ENCODE assay signal across 13 cellular contexts in the genomic region with DNA sequence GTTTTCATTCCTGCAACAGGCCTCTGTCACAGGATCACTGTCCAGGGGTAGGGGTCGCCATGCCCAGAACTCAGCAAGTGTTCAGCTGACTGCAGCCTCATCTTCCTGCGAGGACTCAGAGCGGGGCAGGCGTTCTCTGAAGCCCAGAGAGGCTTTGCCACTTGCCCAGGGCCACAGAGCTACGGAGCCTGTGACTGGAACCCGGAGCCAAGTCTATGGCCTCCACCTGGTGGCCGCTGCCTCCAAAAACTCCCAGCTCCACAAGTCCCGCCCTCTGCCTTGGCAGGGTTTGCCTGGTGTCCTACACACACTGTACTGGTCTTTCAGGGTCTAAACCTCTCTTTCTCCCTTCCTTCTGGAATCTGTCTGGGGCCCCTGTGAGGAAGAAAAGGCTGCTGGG. TPM values are rescaled to one million over a fixed set of nuclear protein-coding genes. Genes with fewer than 3 reads are reported as not detected.
DNase-seq lines count a peak whose midpoint lies in the region; ATAC-seq and TF ChIP-seq lines count a peak whose summit lies in the region.
"Had no signal": no experiment of that assay in that cellular context is flagged by ENCODE, and none has a peak within 500 bp of the region (broad histone marks: within the 10 kb centered on the region; RNA-seq: fewer than 3 reads in every experiment).

No MANE protein-coding gene starts in this region.

- peaks cover 4% of the 10 kb centered on the region for H3K4me1 ChIP-seq in HEK293 (ENCODE audit: control insufficient read depth, insufficient read depth, low read length)
- H3K4me1 ChIP-seq in mammary epithelial cell (ENCODE audit: insufficient read depth, low read length) = peaks cover 12% of the 10 kb centered on the region
- H3K4me1 ChIP-seq in mucosa of descending colon (ENCODE audit: low read depth) = peaks cover 11% of the 10 kb centered on the region
- H3K4me1 ChIP-seq: parathyroid adenoma had no signal

- ATAC-seq in mucosa of descending colon = peak; percentile 32

- BruUV-seq in mammary epithelial cell (replicated peaks; lab: Mats Ljungman, UMichigan) = no TSS peak

- in situ Hi-C loops in mammary epithelial cell (cut with MboI; ENCODE audit: low sequenced_read_pairs in 2 of 2) = no loop called here

- H3K27me3 ChIP-seq in mammary epithelial cell (ENCODE audit: insufficient read depth, low read length) = no peaks in the 10 kb centered on the region
- H3K27me3 ChIP-seq: testis had no signal

- H2AFZ ChIP-seq in mammary epithelial cell (ENCODE audit: low read depth, low read length) = peak overlapping the region; percentile 44

- no peaks in the 10 kb centered on the region for H3K79me2 ChIP-seq in mammary epithelial cell (ENCODE audit: insufficient read depth, low read length)
- H3K79me2 ChIP-seq: parathyroid adenoma had no signal

- DNase-seq in mammary epithelial cell (no peak), mucosa of descending colon (peak in 2 of 3 donors; percentile 38), H4 (ENCODE audit: low spot score) (no peak), HPDE6-E6E7 (ENCODE audit: extremely low spot score) (no peak), mucosa of gallbladder (ENCODE audit: low spot score) (no peak)
- no peak for DNase-seq in activated naive CD4-positive, alpha-beta T cell (lab: John Stamatoyannopoulos, UW)
- DNase-seq: activated CD4-positive, alpha-beta T cell treated with anti-CD3 and anti-CD28 coated beads, Interleukin-2, amount 50 U/mL, for 4 hours; hypothalamus; testis had no signal

- H3K4me3 ChIP-seq in HEK293 (ENCODE audit: low read depth, low read length) (no peak overlapping the region), mammary epithelial cell (replicated peaks in 1 of 3; ENCODE audit: insufficient read depth in 1 of 3, low read depth in 2 of 3, low read length in 3 of 3) (no peak overlapping the region), mucosa of descending colon (no peak overlapping the region)
- H3K4me3 ChIP-seq: coronary artery, testis had no signal

- peak; percentile 37; the same call in 1 of the 2 replicates for TF ChIP-seq CTCF in 22Rv1 (IDR thresholded peaks at IDR 0.05)
- TF ChIP-seq CTCF in HEK293 (tag by site-specific recombination; IDR thresholded peaks at IDR 0.05) = no peak
- no peak for TF ChIP-seq CTCF in mammary epithelial cell (conservative IDR thresholded peaks at IDR 0.05 in 1 of 2, IDR thresholded peaks at IDR 0.05 in 1 of 2; ENCODE audit: extremely low read depth in 1 of 2, insufficient read depth in 1 of 2, low read depth in 1 of 2, low read length in 2 of 2)
- no peak for TF ChIP-seq CTCF in mucosa of descending colon (IDR thresholded peaks at IDR 0.05)

- no peaks in the 10 kb centered on the region for H4K20me1 ChIP-seq in mammary epithelial cell (ENCODE audit: insufficient read depth, low read length)

- POLR2A ChIA-PET in HEK293 (lab: Yijun Ruan, JAX) = interaction anchor here (0.5 kb wide), 1 partner anchor 64 kb away, joined by 3 read pairs; no protein-coding TSS in a partner anchor

- 90% methylated on average over 8 of the region's 8 CpGs for WGBS in mammary epithelial cell (ENCODE audit: low coverage, missing lambda C conversion rate)

- CTCF ChIA-PET in HEK293 (lab: Yijun Ruan, JAX) = interaction anchor here (0.6 to 1.5 kb wide), 4 partner anchors 45 to 65 kb away, joined by 3 to 6 read pairs (median 3); no protein-coding TSS in a partner anchor
- CTCF ChIA-PET in mammary epithelial cell (lab: Charles Lee; ENCODE audit: low non-redundant PET) = no interaction called here

- H3K9me3 ChIP-seq in HEK293 (ENCODE audit: control insufficient read depth, insufficient read depth, low read depth, low read length) (no peaks in the 10 kb centered on the region), mammary epithelial cell (replicated peaks; ENCODE audit: insufficient read depth, low read length) (no peaks in the 10 kb centered on the region), mucosa of descending colon (no peaks in the 10 kb centered on the region)
- H3K9me3 ChIP-seq: testis had no signal

- no peak overlapping the region for H3K4me2 ChIP-seq in mammary epithelial cell (ENCODE audit: insufficient read depth, low read depth, low read length)

- H3K36me3 ChIP-seq in HEK293 (ENCODE audit: control insufficient read depth in 2 of 2, insufficient read depth in 1 of 2, low read length in 2 of 2) = no peaks in the 10 kb centered on the region
- no peaks in the 10 kb centered on the region for H3K36me3 ChIP-seq in mammary epithelial cell (ENCODE audit: insufficient read depth, low read length)
- H3K36me3 ChIP-seq in mucosa of descending colon (ENCODE audit: low read depth) = no peaks in the 10 kb centered on the region

- H3K27ac ChIP-seq in 22Rv1 (peak overlapping the region; percentile 40), HEK293 (ENCODE audit: extremely low read depth, low read depth, low read length) (no peak overlapping the region; the same call in 1 of the 2 replicates), mammary epithelial cell (ENCODE audit: insufficient read depth, low read depth, low read length) (no peak overlapping the region)
- H3K27ac ChIP-seq: parathyroid adenoma, testis had no signal

- dilution Hi-C loops in mammary epithelial cell (cut with HindIII; ENCODE audit: low sequenced_read_pairs) = no loop called here

- H3K9ac ChIP-seq in mammary epithelial cell (ENCODE audit: insufficient read depth, low read length) = no peak overlapping the region
- H3K9ac ChIP-seq: parathyroid adenoma had no signal

- intact Hi-C loops in mammary epithelial cell (cut with micrococcal nuclease) (no loop called here), mucosa of descending colon (cut with DNase I, micrococcal nuclease) (no loop called here)

TF ChIP-seq in HEK293, 187 proteins besides CTCF, POLR2A, EP300 and RAD21:
- TF ChIP-seq ZNF654 (tag by site-specific recombination; IDR thresholded peaks at IDR 0.05; ENCODE audit: low read depth) (peak; percentile 15), ZNF707 (tag by site-specific recombination; IDR thresholded peaks at IDR 0.05) (no peak)
- TF ChIP-seq, protein P1, sequence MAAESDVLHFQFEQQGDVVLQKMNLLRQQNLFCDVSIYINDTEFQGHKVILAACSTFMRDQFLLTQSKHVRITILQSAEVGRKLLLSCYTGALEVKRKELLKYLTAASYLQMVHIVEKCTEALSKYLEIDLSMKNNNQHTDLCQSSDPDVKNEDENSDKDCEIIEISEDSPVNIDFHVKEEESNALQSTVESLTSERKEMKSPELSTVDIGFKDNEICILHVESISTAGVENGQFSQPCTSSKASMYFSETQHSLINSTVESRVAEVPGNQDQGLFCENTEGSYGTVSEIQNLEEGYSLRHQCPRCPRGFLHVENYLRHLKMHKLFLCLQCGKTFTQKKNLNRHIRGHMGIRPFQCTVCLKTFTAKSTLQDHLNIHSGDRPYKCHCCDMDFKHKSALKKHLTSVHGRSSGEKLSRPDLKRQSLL (tag by site-specific recombination; IDR thresholded peaks at IDR 0.05) = peak; percentile 84
TF ChIP-seq in HEK293: peak in this region for 2.

RNA-seq across cellular contexts. Expression of gene PPP1R13B, which starts 8.7 kb away (rescaled TPM):
- 10 to 100 TPM in 1 of 2 donors, 1 to 10 TPM in 1; 6.8 to 22.8 TPM for total RNA-seq in mammary epithelial cell
- 6.2 TPM for polyA plus RNA-seq in mammary epithelial cell
- polyA minus RNA-seq in mammary epithelial cell = 45.8 TPM
- total RNA-seq in mucosa of descending colon = 10 to 100 TPM; 49.6 to 65.5 (median 52.1) TPM
- total RNA-seq in H4 (2014; rRNA removed; shearing (Covaris generic)) = 2.6 and 2.9 TPM in 2 replicates
- 54.0 TPM for total RNA-seq in mucosa of gallbladder

Comparison
In these comparisons a context has a peak if more than half of its experiments do, and no peak if none do; other contexts are left out.
1. DNase-seq: peak in mucosa of descending colon (2 of 3); none in mammary epithelial cell (single experiment), activated naive CD4-positive, alpha-beta T cell (0 of 4), H4 (single experiment), HPDE6-E6E7 (single experiment) and mucosa of gallbladder (single experiment).